8 cellular contexts compared by ENCODE assay signal in the genomic region with DNA sequence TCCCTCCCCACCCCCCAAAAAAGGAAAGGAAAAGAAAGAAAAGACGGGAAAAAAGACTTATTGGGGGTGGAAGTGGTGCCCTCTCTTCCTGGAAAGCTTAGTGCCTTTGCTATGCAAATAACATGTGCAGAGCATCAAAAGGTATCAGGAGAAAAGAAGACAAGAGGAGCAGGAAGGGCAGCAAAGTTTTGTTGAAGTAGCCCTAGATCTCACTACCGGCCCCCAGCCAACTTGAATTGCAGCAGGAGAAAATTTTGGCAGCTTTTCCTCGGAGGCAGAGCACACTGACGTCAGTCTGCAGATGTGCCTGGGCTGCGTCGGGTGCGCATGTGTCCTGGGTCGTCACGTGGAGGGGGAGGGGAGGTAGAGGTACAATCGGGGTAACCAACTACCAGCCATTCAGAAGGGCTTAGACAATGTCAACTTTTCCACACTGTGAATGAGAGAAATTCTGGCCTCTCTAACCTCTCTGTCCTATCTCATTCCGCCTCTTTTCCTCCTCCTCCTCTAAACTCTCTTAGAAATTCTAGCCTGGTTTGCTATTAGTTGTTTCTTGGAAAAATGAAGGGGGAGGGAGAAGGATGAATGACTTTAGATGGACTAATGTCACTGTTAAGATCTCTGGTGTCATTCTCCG. TPM values are rescaled to one million over a fixed set of nuclear protein-coding genes. Genes with fewer than 3 reads are reported as not detected.
A peak's percentile ranks its signal among the peaks of the same experiment; 100 is the strongest.
DNase-seq lines count a peak whose midpoint lies in the region; ATAC-seq and TF ChIP-seq lines count a peak whose summit lies in the region.

A gene with protein sequence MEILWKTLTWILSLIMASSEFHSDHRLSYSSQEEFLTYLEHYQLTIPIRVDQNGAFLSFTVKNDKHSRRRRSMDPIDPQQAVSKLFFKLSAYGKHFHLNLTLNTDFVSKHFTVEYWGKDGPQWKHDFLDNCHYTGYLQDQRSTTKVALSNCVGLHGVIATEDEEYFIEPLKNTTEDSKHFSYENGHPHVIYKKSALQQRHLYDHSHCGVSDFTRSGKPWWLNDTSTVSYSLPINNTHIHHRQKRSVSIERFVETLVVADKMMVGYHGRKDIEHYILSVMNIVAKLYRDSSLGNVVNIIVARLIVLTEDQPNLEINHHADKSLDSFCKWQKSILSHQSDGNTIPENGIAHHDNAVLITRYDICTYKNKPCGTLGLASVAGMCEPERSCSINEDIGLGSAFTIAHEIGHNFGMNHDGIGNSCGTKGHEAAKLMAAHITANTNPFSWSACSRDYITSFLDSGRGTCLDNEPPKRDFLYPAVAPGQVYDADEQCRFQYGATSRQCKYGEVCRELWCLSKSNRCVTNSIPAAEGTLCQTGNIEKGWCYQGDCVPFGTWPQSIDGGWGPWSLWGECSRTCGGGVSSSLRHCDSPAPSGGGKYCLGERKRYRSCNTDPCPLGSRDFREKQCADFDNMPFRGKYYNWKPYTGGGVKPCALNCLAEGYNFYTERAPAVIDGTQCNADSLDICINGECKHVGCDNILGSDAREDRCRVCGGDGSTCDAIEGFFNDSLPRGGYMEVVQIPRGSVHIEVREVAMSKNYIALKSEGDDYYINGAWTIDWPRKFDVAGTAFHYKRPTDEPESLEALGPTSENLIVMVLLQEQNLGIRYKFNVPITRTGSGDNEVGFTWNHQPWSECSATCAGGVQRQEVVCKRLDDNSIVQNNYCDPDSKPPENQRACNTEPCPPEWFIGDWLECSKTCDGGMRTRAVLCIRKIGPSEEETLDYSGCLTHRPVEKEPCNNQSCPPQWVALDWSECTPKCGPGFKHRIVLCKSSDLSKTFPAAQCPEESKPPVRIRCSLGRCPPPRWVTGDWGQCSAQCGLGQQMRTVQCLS (N-terminal part only) (minus strand): TSS at position 286 of the 637 bp plus-strand sequence. CDS start 8,247 bp downstream, outside the sequence.

- intact Hi-C loops in aorta (cut with DNase I) = loop anchor here (2.0 to 10.0 kb wide), 9 partner anchors 115 to 847 kb away; no protein-coding TSS in a partner anchor

- H3K4me3 Mint-ChIP-seq in HFFc6 = no peak within 1 kb of the TSS

- TF ChIP-seq CTCF in GM12875 (IDR thresholded peaks at IDR 0.05; ENCODE audit: borderline replicate concordance, insufficient read depth, low read depth, low read length) = no peak
- TF ChIP-seq CTCF in HFFc6 (IDR thresholded peaks at IDR 0.05) = no peak
- TF ChIP-seq CTCF in hepatocyte (IDR thresholded peaks at IDR 0.05; ENCODE audit: poor library complexity) = no peak

- H3K79me2 ChIP-seq in hepatocyte = peaks cover 31% of the 10 kb centered on the region

- H3K9me3 ChIP-seq in hepatocyte (ENCODE audit: low read depth) = no peaks in the 10 kb centered on the region
- H3K9me3 ChIP-seq in aorta (ENCODE audit: control insufficient read depth, low read length) = no peaks in the 10 kb centered on the region

- peaks cover 5% of the 10 kb centered on the region; the same call in 1 of the 2 replicates for H3K36me3 Mint-ChIP-seq in HFFc6 (ENCODE audit: low read depth)

- H3K4me1 ChIP-seq in hepatocyte (ENCODE audit: insufficient read depth) (peaks cover 5% of the 10 kb centered on the region), aorta (ENCODE audit: control insufficient read depth in 1 of 2, insufficient read depth in 2 of 2, low read length in 2 of 2) (no peaks in the 10 kb centered on the region)

- peak within 1 kb of the TSS; percentile 87 for H3K4me2 ChIP-seq in hepatocyte

- under 1% methylated on average over 12 of the region's 12 CpGs for WGBS in hepatocyte (ENCODE audit: low lambda C conversion rate, missing lambda C conversion rate)
- WGBS in aorta, 2 donors = 1% methylated on average over 12 of the region's 12 CpGs

- H3K27me3 Mint-ChIP-seq in HFFc6 (ENCODE audit: insufficient read depth) = no peaks in the 10 kb centered on the region; the same call in 1 of the 2 replicates

- H3K27ac ChIP-seq in hepatocyte = peak within 1 kb of the TSS; percentile 93
- peak within 1 kb of the TSS; percentile 82 to 87 for H3K27ac ChIP-seq in aorta (ENCODE audit: low read depth in 1 of 2, low read length in 2 of 2)

- peaks cover 7% of the 10 kb centered on the region for H3K4me1 Mint-ChIP-seq in HFFc6 (ENCODE audit: low read depth)

- H3K9me2 ChIP-seq in hepatocyte (replicated peaks; ENCODE audit: insufficient read depth) = no peaks in the 10 kb centered on the region

- DNase-seq in HFFc6 = peak; percentile 94
- peak; percentile 57 for DNase-seq in NCI-H1092 (lab: John Stamatoyannopoulos, UW)
- DNase-seq in T1000 (lab: John Stamatoyannopoulos, UW) = peak; percentile 53
- peak; percentile 92 for DNase-seq in astrocyte of the hippocampus (ENCODE audit: low read depth, low spot score)
- DNase-seq in hepatocyte (ENCODE audit: low spot score) = peak; percentile 95
- DNase-seq in renal cortical epithelial cell (ENCODE audit: low read depth) = peak; percentile 62
- DNase-seq in aorta = peak; percentile 93 to 94

- H3K27ac Mint-ChIP-seq in HFFc6 = no peak within 1 kb of the TSS

- H3K9me3 Mint-ChIP-seq in HFFc6 = no peaks in the 10 kb centered on the region

- ATAC-seq in aorta (ENCODE audit: low FRiP score) = peak; percentile 93

- H4K20me1 ChIP-seq in hepatocyte (ENCODE audit: insufficient read depth, poor library complexity, severe bottlenecking) = no peaks in the 10 kb centered on the region

- no peaks in the 10 kb centered on the region for H3K27me3 ChIP-seq in hepatocyte
- no peaks in the 10 kb centered on the region for H3K27me3 ChIP-seq in aorta (ENCODE audit: control insufficient read depth in 1 of 2, insufficient read depth in 2 of 2, low read length in 1 of 2)

- no peaks in the 10 kb centered on the region for H3K36me3 ChIP-seq in hepatocyte (replicated peaks; ENCODE audit: insufficient read depth, low read depth)
- H3K36me3 ChIP-seq in aorta (ENCODE audit: control insufficient read depth in 1 of 2, insufficient read depth in 2 of 2, low read length in 1 of 2) = no peaks in the 10 kb centered on the region

- H3K4me3 ChIP-seq in GM12875 (ENCODE audit: low read depth, low read length) (peak within 1 kb of the TSS; percentile 66), hepatocyte (peak within 1 kb of the TSS; percentile 54), aorta (ENCODE audit: low read length in 2 of 2) (peak within 1 kb of the TSS; percentile 98)

- H2AFZ ChIP-seq in hepatocyte = peak within 1 kb of the TSS; percentile 68

RNA-seq across cellular contexts. Expression of the gene that starts here (rescaled TPM):
- total RNA-seq in HFFc6 (2021; fragmentation: NEBNext Ultra II Directional; extraction: Animal tissue kit (Norgen Biotek cat#: 25700)) = 10 to 100 TPM; 23.1 to 29.9 (median 28.3) TPM
- total RNA-seq in hepatocyte (10.4 and 21.0 TPM in 2 replicates), renal cortical epithelial cell (2.7 and 41.8 TPM in 2 replicates), aorta (10 to 100 TPM in 1 of 2 donors, 1 to 10 TPM in 1; 7.1 to 11.5 TPM)
- polyA plus RNA-seq in hepatocyte (3.4 and 5.9 TPM in 2 replicates), aorta (1 to 10 TPM in 1 of 2 donors, under 1 TPM in 1; 0.31 to 1.5 TPM)

Comparison
In these comparisons a context has a peak if more than half of its experiments do, and no peak if none do; other contexts are left out.
1. Peak in every context shown above with its lines: DNase-seq, ATAC-seq, H3K4me3 ChIP-seq and H3K27ac ChIP-seq.